In the genomic region with DNA sequence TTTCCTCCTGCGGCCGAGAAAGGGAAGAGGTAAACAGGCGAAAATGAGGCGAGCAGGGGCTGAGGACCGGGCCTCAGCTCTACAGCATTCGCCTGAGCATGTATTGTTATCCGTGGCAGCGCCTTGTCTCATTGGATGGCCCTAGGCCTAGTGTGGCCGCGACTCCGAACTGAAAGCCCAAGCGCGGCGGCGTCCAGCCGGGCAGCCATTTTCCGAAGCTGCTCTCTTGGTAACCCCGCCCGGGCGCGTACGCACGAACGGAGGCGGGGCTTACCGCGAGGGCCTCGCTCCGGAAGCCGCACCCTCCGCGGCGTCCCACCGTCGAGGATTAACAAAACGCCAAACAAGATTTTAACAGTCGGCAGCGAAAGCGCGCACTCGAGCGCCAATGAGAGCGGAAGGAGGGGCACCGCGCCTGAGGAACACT, we compare ENCODE assay signal across 8 cellular contexts. TPM values are rescaled to one million over a fixed set of nuclear protein-coding genes. Genes with fewer than 3 reads are reported as not detected.
DNase-seq lines count a peak whose midpoint lies in the region; ATAC-seq and TF ChIP-seq lines count a peak whose summit lies in the region.

No MANE protein-coding gene starts in this region.

- ATAC-seq in GM19023 (IDR thresholded peaks at IDR 0.05; ENCODE audit: unreplicated experiment) = peak; percentile 69
- ATAC-seq in HG03457 (IDR thresholded peaks at IDR 0.05; ENCODE audit: unreplicated experiment) = peak; percentile 60
- peak in 1 of 3 donors; percentile 68 for ATAC-seq in natural killer cell

- intact Hi-C loops in natural killer cell (cut with micrococcal nuclease) = loop anchor here (1.0 to 5.0 kb wide), 4 partner anchors 14 to 1359 kb away; a partner anchor contains a TSS

- in situ Hi-C loops in G401 (cut with HindIII; ENCODE audit: low sequenced_read_pairs) = no loop called here

- H3K36me3 Mint-ChIP-seq in natural killer cell = no peaks in the 10 kb centered on the region

- H3K27me3 Mint-ChIP-seq in natural killer cell (ENCODE audit: low read depth in 2 of 2) = no peaks in the 10 kb centered on the region

- H3K27ac ChIP-seq in substantia nigra (ENCODE audit: low read depth, low read length, poor library complexity, severe bottlenecking) = peak overlapping the region; percentile 98

- no peak for TF ChIP-seq CTCF in epithelial cell of esophagus (IDR thresholded peaks at IDR 0.05; ENCODE audit: insufficient read depth, low read depth, low read length, missing control alignments)
- TF ChIP-seq CTCF in natural killer cell (IDR thresholded peaks at IDR 0.05) = no peak

- H3K4me1 Mint-ChIP-seq in natural killer cell = peaks cover 38 to 42% of the 10 kb centered on the region in 2 donors

- H3K27ac Mint-ChIP-seq in natural killer cell = peak overlapping the region; percentile 98 to 99

- H3K4me3 ChIP-seq in epithelial cell of esophagus (ENCODE audit: low read length) = peak overlapping the region; percentile 92

- peak overlapping the region; percentile 94 for H3K4me3 Mint-ChIP-seq in natural killer cell

- peak; percentile 94 for DNase-seq in activated CD8-positive, alpha-beta memory T cell treated with anti-CD3 and anti-CD28 coated beads, Interleukin-2, amount 50 U/mL, for 48 hours
- DNase-seq in epithelial cell of esophagus (ENCODE audit: low read depth) = peak; percentile 99
- DNase-seq in natural killer cell = peak; percentile 97
- peak in 45 of 49 donors; percentile 85 to 100 (median 97) for DNase-seq in substantia nigra (lab: John Stamatoyannopoulos, UW)
- no peak for DNase-seq in SW 1271 (lab: John Stamatoyannopoulos, UW)
- DNase-seq in G401 (ENCODE audit: low spot score) = no peak

- H3K9me3 Mint-ChIP-seq in natural killer cell = peaks cover 3 to 4% of the 10 kb centered on the region in 2 donors

RNA-seq across cellular contexts. Expression of a gene that starts 0.8 kb away (rescaled TPM):
- 10 to 100 TPM; 22.1 to 34.0 (median 26.8) TPM for total RNA-seq in natural killer cell
- total RNA-seq in G401 (2014; rRNA removed; shearing (Covaris generic)) = 39.8 and 65.4 TPM in 2 replicates

Comparison
In these comparisons a context has a peak if more than half of its experiments do, and no peak if none do; other contexts are left out.
1. DNase-seq: peak in activated CD8-positive, alpha-beta memory T cell treated with anti-CD3 and anti-CD28 coated beads, Interleukin-2, amount 50 U/mL, for 48 hours (single experiment), epithelial cell of esophagus (single experiment), natural killer cell (single experiment) and substantia nigra (45 of 49); none in SW 1271 (0 of 2) and G401 (single experiment).